In genomic region chr6:119312441-119312840, GRCh38 we compare ENCODE assay signal across 1 cellular context.
TF ChIP-seq lines count a peak whose summit lies in the region.

No MANE protein-coding gene starts in this region.

TF ChIP-seq in GM12878, 131 proteins besides CTCF, POLR2A, EP300 and RAD21 (continued from another document):
- TF ChIP-seq PBX3 (IDR thresholded peaks at IDR 0.05; ENCODE audit: insufficient replicate concordance, low read depth, low read length) (no peak), YY1 (IDR thresholded peaks at IDR 0.05; ENCODE audit: low read depth, low read length) (no peak), HSF1 (IDR thresholded peaks at IDR 0.05; ENCODE audit: low read depth, low read length) (no peak), ATF3 (IDR thresholded peaks at IDR 0.05; ENCODE audit: borderline replicate concordance, extremely low read depth, low read depth, low read length) (no peak), ZNF622 (IDR thresholded peaks at IDR 0.05) (no peak), STAT3 (IDR thresholded peaks at IDR 0.05; ENCODE audit: low read depth, low read length) (no peak), ZNF384 (IDR thresholded peaks at IDR 0.05; ENCODE audit: borderline replicate concordance, low read depth, low read length) (no peak), USF1 (IDR thresholded peaks at IDR 0.05; ENCODE audit: borderline replicate concordance, extremely low read length, insufficient read depth, low read depth, low read length) (no peak)
